Comparison of ENCODE assay signal across 13 cellular contexts in genomic region chr1:84272401-84272800, GRCh38. TPM values are rescaled to one million over a fixed set of nuclear protein-coding genes. Genes with fewer than 3 reads are reported as not detected.
DNase-seq lines count a peak whose midpoint lies in the region; ATAC-seq, FAIRE-seq and TF ChIP-seq lines count a peak whose summit lies in the region.
"Had no signal": no experiment of that assay in that cellular context is flagged by ENCODE, and none has a peak within 500 bp of the region (broad histone marks: within the 10 kb centered on the region; RNA-seq: fewer than 3 reads in every experiment).

No MANE protein-coding gene starts in this region.

- ATAC-seq in GM23338 (peak; percentile 95), GM19467 (IDR thresholded peaks at IDR 0.05; ENCODE audit: unreplicated experiment) (no peak)

- no peak overlapping the region for H3K4me3 Mint-ChIP-seq in GM23338
- H3K4me3 Mint-ChIP-seq in nephron progenitor cell: peak overlapping the region; percentile 32
- H3K4me3 Mint-ChIP-seq: activated naive CD8-positive, alpha-beta T cell treated with anti-CD3 and anti-CD28 coated beads, Interleukin-2, amount 10 ng/mL, durations not matched to agents 7 days and 5 days had no signal

- peaks cover 20% of the 10 kb centered on the region for H3K4me1 ChIP-seq in GM23338 (ENCODE audit: insufficient read depth)
- H3K4me1 ChIP-seq: BE2C had no signal

- H3K4me1 Mint-ChIP-seq in GM23338 (peaks cover 24% of the 10 kb centered on the region), nephron progenitor cell (peaks cover 53% of the 10 kb centered on the region)

- TF ChIP-seq CTCF in GM23338 (conservative IDR thresholded peaks at IDR 0.05; ENCODE audit: low read depth in 2 of 2) (no peak), nephron progenitor cell (IDR thresholded peaks at IDR 0.05) (no peak)

- H4K20me1 ChIP-seq in GM23338 (replicated peaks; ENCODE audit: insufficient read depth): no peaks in the 10 kb centered on the region

- H3F3A ChIP-seq in GM23338 (replicated peaks; ENCODE audit: low read depth): no peaks in the 10 kb centered on the region

- H3K27ac ChIP-seq in GM23338 (ENCODE audit: low read depth): no peak overlapping the region
- H3K27ac ChIP-seq: heart left ventricle had no signal

- peak; percentile 78 for DNase-seq in GM23338 (ENCODE audit: low spot score)
- peak; percentile 32 for DNase-seq in NCI-H2196 treated with DMSO at 0.1 percent for 48 hours (lab: John Stamatoyannopoulos, UW; ENCODE audit: unreplicated experiment)
- no peak for DNase-seq in nephron progenitor cell
- DNase-seq in COLO829 (ENCODE audit: low spot score): no peak
- DNase-seq in GM03348 (ENCODE audit: low spot score): no peak
- no peak for DNase-seq in T-helper 1 cell
- DNase-seq: activated naive CD8-positive, alpha-beta T cell treated with anti-CD3 and anti-CD28 coated beads, Interleukin-2, amount 10 ng/mL, durations not matched to agents 7 days and 5 days; BE2C; heart left ventricle; spleen; SW 1271 had no signal

- H3K27ac Mint-ChIP-seq in GM23338: no peak overlapping the region
- H3K27ac Mint-ChIP-seq in nephron progenitor cell: peak overlapping the region; percentile 97
- H3K27ac Mint-ChIP-seq: activated naive CD8-positive, alpha-beta T cell treated with anti-CD3 and anti-CD28 coated beads, Interleukin-2, amount 10 ng/mL, durations not matched to agents 7 days and 5 days had no signal

- H3K9me3 Mint-ChIP-seq in GM23338 (no peaks in the 10 kb centered on the region), nephron progenitor cell (peaks cover 31% of the 10 kb centered on the region)

- peak overlapping the region; percentile 29; the same call in 1 of the 2 replicates for H3K4me2 ChIP-seq in GM23338

- H3K9me2 ChIP-seq in GM23338 (ENCODE audit: insufficient read depth): no peaks in the 10 kb centered on the region

- FAIRE-seq in colon (lab: Jason Lieb, UNC): peak; percentile 45

- H3K36me3 ChIP-seq in GM23338 (ENCODE audit: insufficient read depth): no peaks in the 10 kb centered on the region
- H3K36me3 ChIP-seq: BE2C, heart left ventricle, spleen had no signal

- no peaks in the 10 kb centered on the region for H3K36me3 Mint-ChIP-seq in GM23338 (ENCODE audit: low read depth)
- H3K36me3 Mint-ChIP-seq in nephron progenitor cell (ENCODE audit: low read depth): peaks cover 19% of the 10 kb centered on the region

- no peak overlapping the region for H2AFZ ChIP-seq in GM23338

- H3K27me3 ChIP-seq in GM23338 (ENCODE audit: insufficient read depth): no peaks in the 10 kb centered on the region
- H3K27me3 ChIP-seq: BE2C, heart left ventricle, spleen had no signal

- no peak overlapping the region for H3K4me3 ChIP-seq in GM23338
- H3K4me3 ChIP-seq: heart left ventricle had no signal

- no peaks in the 10 kb centered on the region for H3K79me2 ChIP-seq in GM23338 (replicated peaks; ENCODE audit: insufficient read depth)

- H3K27me3 Mint-ChIP-seq in GM23338 (ENCODE audit: insufficient read depth, low read depth, poor library complexity) (no peaks in the 10 kb centered on the region), nephron progenitor cell (ENCODE audit: low read depth, poor library complexity) (no peaks in the 10 kb centered on the region)
- H3K27me3 Mint-ChIP-seq: activated naive CD8-positive, alpha-beta T cell treated with anti-CD3 and anti-CD28 coated beads, Interleukin-2, amount 10 ng/mL, durations not matched to agents 7 days and 5 days had no signal

TF ChIP-seq in GM23338, 12 proteins besides CTCF, POLR2A, EP300 and RAD21 (continues in another document):
- no peak for TF ChIP-seq NANOG (IDR thresholded peaks at IDR 0.05; ENCODE audit: borderline replicate concordance)
- no peak for TF ChIP-seq REST (IDR thresholded peaks at IDR 0.05; ENCODE audit: unreplicated experiment)
- no peak for TF ChIP-seq ZNF331 (CRISPR knock-in tag; IDR thresholded peaks at IDR 0.05; ENCODE audit: low read depth)
- no peak for TF ChIP-seq EZH2phosphoT487 (IDR thresholded peaks at IDR 0.05; ENCODE audit: unreplicated experiment)
- no peak for TF ChIP-seq ZNF462 (CRISPR knock-in tag; IDR thresholded peaks at IDR 0.05)
- TF ChIP-seq EZH2 (IDR thresholded peaks at IDR 0.05; ENCODE audit: low read depth, unreplicated experiment): no peak
- TF ChIP-seq ZNF114 (CRISPR knock-in tag; IDR thresholded peaks at IDR 0.05): no peak
- TF ChIP-seq STAT1 (IDR thresholded peaks at IDR 0.05; ENCODE audit: unreplicated experiment): no peak
- TF ChIP-seq JUNB (IDR thresholded peaks at IDR 0.05; ENCODE audit: unreplicated experiment): no peak

RNA-seq across cellular contexts. Expression of gene SAMD13, which starts 29.1 kb away (rescaled TPM):
- 3.6 and 4.7 TPM in 2 replicates for total RNA-seq in GM23338 (2014; rRNA removed; shearing (Covaris generic))
- 2.1 and 2.5 TPM in 2 replicates for polyA plus RNA-seq in GM23338 (2016; fragmentation: Nextera tagmentation; extraction: Ambion mirVana)

Comparison
In these comparisons a context has a peak if more than half of its experiments do, and no peak if none do; other contexts are left out.
1. DNase-seq: peak in GM23338 (single experiment) and NCI-H2196 treated with DMSO at 0.1 percent for 48 hours (single experiment); none in nephron progenitor cell (single experiment), COLO829 (single experiment), GM03348 (single experiment) and T-helper 1 cell (0 of 5).